15 cellular contexts compared by ENCODE assay signal in the genomic region with DNA sequence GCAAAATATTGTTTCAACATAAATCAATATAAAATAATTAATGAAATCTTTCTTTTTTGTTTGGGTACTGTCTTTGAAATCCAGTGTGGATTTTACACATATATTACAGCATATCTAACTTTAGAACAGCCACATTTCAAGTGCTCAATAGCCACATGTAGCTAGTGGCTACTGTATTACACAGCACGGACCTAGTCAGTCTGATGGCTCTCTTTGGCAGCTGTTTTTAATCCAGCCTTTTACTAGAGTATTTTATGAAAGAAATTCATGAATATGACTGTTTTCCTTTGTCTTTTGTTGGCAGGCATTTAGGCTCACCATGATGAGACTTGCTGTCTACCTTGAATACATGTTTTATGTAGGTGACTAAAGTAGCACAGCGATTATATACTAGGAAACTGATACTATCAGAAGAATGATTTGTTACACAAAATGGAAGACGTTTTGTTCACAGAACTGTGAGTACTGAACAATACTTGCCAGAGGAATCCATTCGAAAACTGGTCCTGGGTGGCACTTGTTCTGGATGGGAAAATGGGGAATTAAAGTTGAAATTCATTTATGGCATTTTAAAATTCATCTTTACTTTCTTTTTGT.
"Had no signal": no experiment of that assay in that cellular context is flagged by ENCODE, and none has a peak within 500 bp of the region (broad histone marks: within the 10 kb centered on the region; RNA-seq: fewer than 3 reads in every experiment).

No MANE protein-coding gene starts in this region.

- H3K4me1 Mint-ChIP-seq: naive thymus-derived CD8-positive, alpha-beta T cell; neural crest cell; stimulated activated memory B cell treated with anti-CD40 and anti-IgM and Interleukin-4, amounts not matched to agents 10 μg/mL and 1 μg/mL and 100 μg/mL, for 72 hours had no signal

- H3K9me3 ChIP-seq: heart right ventricle, right atrium auricular region, tibial nerve had no signal

- H3K36me3 ChIP-seq: heart right ventricle, right atrium auricular region, tibial nerve had no signal

- ATAC-seq: effector memory CD8-positive, alpha-beta T cell; heart right ventricle; left lobe of liver; naive thymus-derived CD8-positive, alpha-beta T cell; stimulated activated memory B cell treated with anti-CD40 and anti-IgM and Interleukin-4, amounts not matched to agents 10 μg/mL and 1 μg/mL and 100 μg/mL, for 72 hours had no signal

- H3K27me3 Mint-ChIP-seq: dendritic cell treated with granulocyte-macrophage colony-stimulating factor and Interleukin-4, amounts not matched to agents 40 ng/mL and 50 ng/mL, for 4 days had no signal

- H3K4me1 ChIP-seq: heart right ventricle, right atrium auricular region, tibial nerve had no signal

- H3K4me3 Mint-ChIP-seq: dendritic cell treated with granulocyte-macrophage colony-stimulating factor and Interleukin-4, amounts not matched to agents 40 ng/mL and 50 ng/mL, for 4 days; effector memory CD8-positive, alpha-beta T cell; naive thymus-derived CD8-positive, alpha-beta T cell; neural crest cell; stimulated activated memory B cell treated with anti-CD40 and anti-IgM and Interleukin-4, amounts not matched to agents 10 μg/mL and 1 μg/mL and 100 μg/mL, for 72 hours; stimulated activated naive CD8-positive, alpha-beta T cell treated with anti-CD3 and anti-CD28 coated beads, Interleukin-15, Interleukin-2, amounts not matched to agents 100 ng/mL and 50 ng/mL, for 24 hours had no signal

- H3K27me3 ChIP-seq: heart right ventricle, right atrium auricular region, tibial nerve had no signal

- H3K4me2 ChIP-seq: smooth muscle cell had no signal

- H3K27ac Mint-ChIP-seq: dendritic cell treated with granulocyte-macrophage colony-stimulating factor and Interleukin-4, amounts not matched to agents 40 ng/mL and 50 ng/mL, for 4 days; effector memory CD8-positive, alpha-beta T cell; naive thymus-derived CD8-positive, alpha-beta T cell; stimulated activated memory B cell treated with anti-CD40 and anti-IgM and Interleukin-4, amounts not matched to agents 10 μg/mL and 1 μg/mL and 100 μg/mL, for 72 hours; stimulated activated naive CD8-positive, alpha-beta T cell treated with anti-CD3 and anti-CD28 coated beads, Interleukin-15, Interleukin-2, amounts not matched to agents 100 ng/mL and 50 ng/mL, for 24 hours had no signal

- H3K27ac ChIP-seq: heart right ventricle, right atrium auricular region, tibial nerve had no signal

- DNase-seq: effector memory CD8-positive, alpha-beta T cell; heart right ventricle; hypothalamus; islet precursor cell; mammary epithelial cell; naive thymus-derived CD8-positive, alpha-beta T cell; stimulated activated CD4-positive, alpha-beta T cell treated with anti-CD3 and anti-CD28 coated beads, Interleukin-4, amount 100 ng/mL, for 24 hours had no signal

- H3K4me3 ChIP-seq: heart right ventricle, right atrium auricular region, smooth muscle cell, tibial nerve had no signal

- H3K9me3 Mint-ChIP-seq: dendritic cell treated with granulocyte-macrophage colony-stimulating factor and Interleukin-4, amounts not matched to agents 40 ng/mL and 50 ng/mL, for 4 days; effector memory CD8-positive, alpha-beta T cell; naive thymus-derived CD8-positive, alpha-beta T cell; neural crest cell; stimulated activated memory B cell treated with anti-CD40 and anti-IgM and Interleukin-4, amounts not matched to agents 10 μg/mL and 1 μg/mL and 100 μg/mL, for 72 hours; stimulated activated naive CD8-positive, alpha-beta T cell treated with anti-CD3 and anti-CD28 coated beads, Interleukin-15, Interleukin-2, amounts not matched to agents 100 ng/mL and 50 ng/mL, for 24 hours had no signal

- H3K36me3 Mint-ChIP-seq: naive thymus-derived CD8-positive, alpha-beta T cell; stimulated activated memory B cell treated with anti-CD40 and anti-IgM and Interleukin-4, amounts not matched to agents 10 μg/mL and 1 μg/mL and 100 μg/mL, for 72 hours had no signal
